Comparison of ENCODE assay signal across 27 cellular contexts in genomic region chr9:76697110-76697509, GRCh38.
"Had no signal": no experiment of that assay in that cellular context is flagged by ENCODE, and none has a peak within 500 bp of the region (broad histone marks: within the 10 kb centered on the region; RNA-seq: fewer than 3 reads in every experiment).

No MANE protein-coding gene starts in this region.

- H3K27ac Mint-ChIP-seq: naive B cell; naive thymus-derived CD8-positive, alpha-beta T cell; natural killer cell treated with Interleukin-12 subunit alpha and Interleukin-12 subunit beta and Interleukin-15 and Interleukin-18, amount 100 ng/mL, for 72 hours; nephron progenitor cell; stimulated activated effector memory CD8-positive, alpha-beta T cell treated with anti-CD3 and anti-CD28 coated beads, Interleukin-12 subunit alpha, Interleukin-12 subunit beta, amount 100 ng/mL, for 72 hours; stimulated activated naive B cell treated with anti-CD40 and anti-IgM and Interleukin-4, amounts not matched to agents 10 μg/mL and 1 μg/mL and 100 μg/mL, for 72 hours; stimulated activated naive CD8-positive, alpha-beta T cell treated with anti-CD3 and anti-CD28 coated beads, Interleukin-15, Interleukin-2, amounts not matched to agents 100 ng/mL and 50 ng/mL, for 24 hours had no signal

- H3K36me3 Mint-ChIP-seq: naive B cell; naive thymus-derived CD8-positive, alpha-beta T cell; natural killer cell treated with Interleukin-12 subunit alpha and Interleukin-12 subunit beta and Interleukin-15 and Interleukin-18, amount 100 ng/mL, for 72 hours; stimulated activated effector memory CD8-positive, alpha-beta T cell treated with anti-CD3 and anti-CD28 coated beads, Interleukin-12 subunit alpha, Interleukin-12 subunit beta, amount 100 ng/mL, for 72 hours; stimulated activated naive B cell treated with anti-CD40 and anti-IgM and Interleukin-4, amounts not matched to agents 10 μg/mL and 1 μg/mL and 100 μg/mL, for 72 hours had no signal

- H3K4me3 ChIP-seq: pancreas, psoas muscle, right lobe of liver, sigmoid colon, stomach, thoracic aorta, thyroid gland, tibial nerve, upper lobe of right lung, uterus had no signal

- H3K27ac ChIP-seq: pancreas, psoas muscle, right lobe of liver, sigmoid colon, stomach, thoracic aorta, thyroid gland, tibial nerve, upper lobe of right lung, uterus had no signal

- ATAC-seq: naive thymus-derived CD8-positive, alpha-beta T cell; natural killer cell treated with Interleukin-12 subunit alpha and Interleukin-12 subunit beta and Interleukin-15 and Interleukin-18, amount 100 ng/mL, for 72 hours; pancreas; psoas muscle; right cardiac atrium; right lobe of liver; stimulated activated effector memory CD8-positive, alpha-beta T cell treated with anti-CD3 and anti-CD28 coated beads, Interleukin-12 subunit alpha, Interleukin-12 subunit beta, amount 100 ng/mL, for 72 hours; upper lobe of right lung had no signal

- H3K27me3 ChIP-seq: right lobe of liver, sigmoid colon, stomach, tibial nerve, upper lobe of right lung, uterus had no signal

- H3K36me3 ChIP-seq: pancreas, right lobe of liver, stomach, thoracic aorta, thyroid gland, tibial nerve, upper lobe of right lung, uterus had no signal

- DNase-seq: naive B cell; naive thymus-derived CD8-positive, alpha-beta T cell; nephron progenitor cell; nucleus accumbens; pancreas; psoas muscle; right cardiac atrium; right lobe of liver; sigmoid colon; small intestine; stimulated activated CD4-positive, alpha-beta T cell treated with anti-CD3 and anti-CD28 coated beads, Interleukin-15, amount 100 ng/mL, for 24 hours; stimulated activated CD4-positive, alpha-beta T cell treated with anti-CD3 and anti-CD28 coated beads, Interleukin-2, amount 100 ng/mL, for 24 hours; stimulated activated CD4-positive, alpha-beta T cell treated with anti-CD3 and anti-CD28 coated beads, Interleukin-2, amount 100 ng/mL, for 48 hours; stimulated activated CD4-positive, alpha-beta T cell treated with anti-CD3 and anti-CD28 coated beads, Interleukin-4, amount 100 ng/mL, for 24 hours; stimulated activated naive B cell treated with anti-CD40 and anti-IgM and Interleukin-4, amounts not matched to agents 10 μg/mL and 1 μg/mL and 100 μg/mL, for 72 hours; stimulated activated naive CD4-positive, alpha-beta T cell treated with Interleukin-2 at 50 U/mL for 16 hours; stomach; thyroid gland; trophoblast cell; upper lobe of right lung; uterus had no signal

- H3K9me3 ChIP-seq: pancreas, psoas muscle, right lobe of liver, sigmoid colon, stomach, thoracic aorta, thyroid gland, tibial nerve, upper lobe of right lung, uterus had no signal

- H3K4me1 ChIP-seq: pancreas, psoas muscle, right lobe of liver, thyroid gland, upper lobe of right lung, uterus had no signal

- H3K4me3 Mint-ChIP-seq: naive B cell; naive thymus-derived CD8-positive, alpha-beta T cell; natural killer cell treated with Interleukin-12 subunit alpha and Interleukin-12 subunit beta and Interleukin-15 and Interleukin-18, amount 100 ng/mL, for 72 hours; nephron progenitor cell; neural crest cell; stimulated activated effector memory CD8-positive, alpha-beta T cell treated with anti-CD3 and anti-CD28 coated beads, Interleukin-12 subunit alpha, Interleukin-12 subunit beta, amount 100 ng/mL, for 72 hours; stimulated activated naive B cell treated with anti-CD40 and anti-IgM and Interleukin-4, amounts not matched to agents 10 μg/mL and 1 μg/mL and 100 μg/mL, for 72 hours; stimulated activated naive CD8-positive, alpha-beta T cell treated with anti-CD3 and anti-CD28 coated beads, Interleukin-15, Interleukin-2, amounts not matched to agents 100 ng/mL and 50 ng/mL, for 24 hours had no signal

- H3K9me3 Mint-ChIP-seq: naive thymus-derived CD8-positive, alpha-beta T cell; natural killer cell treated with Interleukin-12 subunit alpha and Interleukin-12 subunit beta and Interleukin-15 and Interleukin-18, amount 100 ng/mL, for 72 hours; nephron progenitor cell; neural crest cell; stimulated activated effector memory CD8-positive, alpha-beta T cell treated with anti-CD3 and anti-CD28 coated beads, Interleukin-12 subunit alpha, Interleukin-12 subunit beta, amount 100 ng/mL, for 72 hours; stimulated activated naive B cell treated with anti-CD40 and anti-IgM and Interleukin-4, amounts not matched to agents 10 μg/mL and 1 μg/mL and 100 μg/mL, for 72 hours; stimulated activated naive CD8-positive, alpha-beta T cell treated with anti-CD3 and anti-CD28 coated beads, Interleukin-15, Interleukin-2, amounts not matched to agents 100 ng/mL and 50 ng/mL, for 24 hours had no signal
